ENCODE assay signal across 10 cellular contexts in the genomic region with DNA sequence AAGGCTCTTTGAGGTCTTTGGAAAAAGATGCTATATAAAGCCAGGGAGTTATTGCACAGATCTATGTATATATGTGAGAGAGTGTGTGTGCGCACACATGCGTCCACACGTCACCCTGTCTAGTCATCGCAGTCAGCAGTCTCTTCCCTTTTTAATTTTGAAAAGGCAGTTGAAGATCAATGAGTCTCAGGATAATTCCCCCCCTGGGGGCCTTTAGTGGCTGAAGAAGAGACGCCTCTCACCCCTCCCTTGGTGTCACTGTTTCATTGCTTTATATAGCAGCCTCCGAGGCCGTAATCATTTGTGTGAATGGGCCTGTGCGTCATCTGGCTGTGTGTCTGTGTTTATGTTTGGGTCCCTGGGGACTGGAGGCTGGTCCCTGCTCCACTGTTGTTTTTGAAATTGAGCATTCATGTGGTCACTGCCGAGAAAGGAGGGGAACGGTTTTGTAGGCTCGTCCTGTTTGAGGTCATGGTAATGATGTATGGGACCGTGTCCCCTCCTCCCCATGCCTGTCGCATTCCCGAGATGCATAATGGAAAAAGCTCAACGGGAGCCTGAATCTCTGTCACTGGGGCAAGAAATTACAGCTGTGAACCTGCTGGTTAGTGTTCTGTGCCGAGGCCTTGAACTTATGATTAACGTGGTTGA.
DNase-seq lines count a peak whose midpoint lies in the region; FAIRE-seq and TF ChIP-seq lines count a peak whose summit lies in the region.
"Had no signal": no experiment of that assay in that cellular context is flagged by ENCODE, and none has a peak within 500 bp of the region (broad histone marks: within the 10 kb centered on the region; RNA-seq: fewer than 3 reads in every experiment).

No MANE protein-coding gene starts in this region.

- H3K23ac ChIP-seq in H1 (ENCODE audit: insufficient read length): no peak overlapping the region

- no TSS peak for BruUV-seq in Caco-2 (replicated peaks; lab: Mats Ljungman, UMichigan)

- no peak overlapping the region for H2AK5ac ChIP-seq in H1 (ENCODE audit: low read depth, low read length)

- no peak overlapping the region for H3K9ac ChIP-seq in H1 (replicated peaks in 1 of 4; ENCODE audit: extremely low read depth in 1 of 4, low read depth in 3 of 4, low read length in 3 of 4)

- H4K91ac ChIP-seq in H1 (replicated peaks; ENCODE audit: insufficient read length, low read length): no peak overlapping the region

- intact Hi-C loops in Caco-2 (cut with micrococcal nuclease; ENCODE audit: unreplicated experiment): no loop called here

- no peak for TF ChIP-seq EP300 in H1 (IDR thresholded peaks at IDR 0.05; ENCODE audit: borderline replicate concordance in 1 of 2, low read depth in 2 of 2, low read length in 2 of 2)

- no peak overlapping the region for H3K18ac ChIP-seq in H1 (ENCODE audit: extremely low read depth, low read length)

- H3K79me2 ChIP-seq in H1 (ENCODE audit: control insufficient read depth in 1 of 2, insufficient read depth in 2 of 2, low read length in 2 of 2): no peaks in the 10 kb centered on the region

- WGBS in H1 (ENCODE audit: extremely low coverage in 1 of 2, insufficient coverage in 1 of 2, insufficient read length in 1 of 2, insufficient replicate concordance in 2 of 2, low coverage in 1 of 2, low lambda C conversion rate in 2 of 2, missing lambda C conversion rate in 1 of 2), 2 experiments: 85% methylated on average over 17 of the region's 17 CpGs; no CpG with 5 or more reads in 1 of the 2 experiments

- no peaks in the 10 kb centered on the region for H3K4me1 Mint-ChIP-seq in Caco-2 (ENCODE audit: low read depth, unreplicated experiment)

- no peak overlapping the region for H3K27ac Mint-ChIP-seq in Caco-2 (ENCODE audit: unreplicated experiment)

- H3K14ac ChIP-seq in H1 (ENCODE audit: insufficient read length): no peak overlapping the region

- DNase-seq in BE2C (peak; percentile 76), NCI-H2227 (lab: John Stamatoyannopoulos, UW; ENCODE audit: unreplicated experiment) (peak; percentile 55), H1 (ENCODE audit: low read depth in 1 of 2, low spot score in 2 of 2) (no peak), mucosa of gallbladder (ENCODE audit: low spot score) (peak; percentile 53), KG1 (lab: John Stamatoyannopoulos, UW) (no peak), Caco-2 (no peak), T-helper 1 cell (no peak)
- no peak for DNase-seq in activated CD4-positive, alpha-beta T cell treated with anti-CD3 and anti-CD28 coated beads for 1 hour
- DNase-seq: activated CD8-positive, alpha-beta memory T cell treated with anti-CD3 and anti-CD28 coated beads for 24 hours; islet precursor cell had no signal

- no peak for FAIRE-seq in H1 (lab: Jason Lieb, UNC)

- no peak overlapping the region for H2BK12ac ChIP-seq in H1 (ENCODE audit: low read depth, low read length)

- H3K4ac ChIP-seq in H1 (replicated peaks; ENCODE audit: insufficient read length, low read depth, low read length): no peak overlapping the region

- peak overlapping the region; percentile 3; the same call in 1 of the 2 replicates for H4K8ac ChIP-seq in H1 (ENCODE audit: extremely low read depth, insufficient read depth, low read length)

- no peak overlapping the region for H4K5ac ChIP-seq in H1 (ENCODE audit: insufficient read length, low read depth, low read length)

- H3K4me1 ChIP-seq in BE2C (no peaks in the 10 kb centered on the region; the same call in 1 of the 2 replicates), H1 (replicated peaks in 1 of 4; ENCODE audit: control insufficient read depth in 3 of 4, insufficient read depth in 4 of 4, low read length in 3 of 4) (no peaks in the 10 kb centered on the region), Caco-2 (no peaks in the 10 kb centered on the region)

- H3K27me3 ChIP-seq in BE2C: no peaks in the 10 kb centered on the region
- no peaks in the 10 kb centered on the region for H3K27me3 ChIP-seq in H1 (replicated peaks in 1 of 4; ENCODE audit: control insufficient read depth in 3 of 4, extremely low read depth in 1 of 4, insufficient read depth in 3 of 4, low read length in 3 of 4)
- H3K27me3 ChIP-seq in Caco-2 (replicated peaks; ENCODE audit: control insufficient read depth, insufficient read depth, low read length): no peaks in the 10 kb centered on the region

- H3K56ac ChIP-seq in H1 (replicated peaks; ENCODE audit: insufficient read length, low read depth, low read length): no peak overlapping the region

- H2BK20ac ChIP-seq in H1 (ENCODE audit: low read length): no peak overlapping the region

- no peak overlapping the region for H3K4me2 ChIP-seq in H1 (ENCODE audit: insufficient read depth in 1 of 2, low read depth in 2 of 2, low read length in 2 of 2)

- no peaks in the 10 kb centered on the region for H3K27me3 Mint-ChIP-seq in Caco-2 (ENCODE audit: insufficient read depth, unreplicated experiment)

- no peaks in the 10 kb centered on the region for H3K36me3 Mint-ChIP-seq in Caco-2 (ENCODE audit: insufficient read depth, unreplicated experiment)

- no peaks in the 10 kb centered on the region for H3K23me2 ChIP-seq in H1 (ENCODE audit: low read depth, low read length)

- H3K9me3 ChIP-seq in BE2C: no peaks in the 10 kb centered on the region
- no peaks in the 10 kb centered on the region for H3K9me3 ChIP-seq in H1 (ENCODE audit: insufficient read depth in 2 of 2, low read depth in 1 of 2, low read length in 1 of 2)
- H3K9me3 ChIP-seq in Caco-2: no peaks in the 10 kb centered on the region

- CTCF ChIA-PET in H1 (lab: Charles Lee; ENCODE audit: partially characterized antibody) (interaction anchor here (0.9 kb wide), 1 partner anchor 23 kb away, joined by 3 read pairs; no protein-coding TSS in a partner anchor), Caco-2 (lab: Charles Lee) (no interaction called here)

- no peak overlapping the region for H3K4me3 Mint-ChIP-seq in Caco-2 (ENCODE audit: unreplicated experiment)

- H2AFZ ChIP-seq in H1 (ENCODE audit: low read length): no peak overlapping the region

- no peak for TF ChIP-seq CTCF in BE2C (IDR thresholded peaks at IDR 0.05; ENCODE audit: low read depth, low read length)
- peak in 1 of 3 experiments; percentile 0; a peak in 1 of 4 replicates for TF ChIP-seq CTCF in H1 (IDR thresholded peaks at IDR 0.05; ENCODE audit: control extremely low read depth in 1 of 3, insufficient read depth in 1 of 3, low read depth in 1 of 3, low read length in 3 of 3)
- no peak for TF ChIP-seq CTCF in Caco-2 (IDR thresholded peaks at IDR 0.05; ENCODE audit: insufficient read depth in 1 of 2, low read depth in 1 of 2, low read length in 1 of 2, severe bottlenecking in 1 of 2, unreplicated experiment in 1 of 2)

- H3K79me1 ChIP-seq in H1 (ENCODE audit: low read depth, low read length): 0 out of 2 replicates have a peak, but pooled peaks cover 2% of the 10 kb centered on the region

- no peak overlapping the region for H3K27ac ChIP-seq in H1 (ENCODE audit: low read depth, low read length)

- H2BK120ac ChIP-seq in H1 (replicated peaks; ENCODE audit: low read depth, low read length): no peak overlapping the region

- H2BK15ac ChIP-seq in H1 (ENCODE audit: low read length): no peak overlapping the region

- POLR2A ChIA-PET in H1 (lab: Charles Lee; ENCODE audit: partially characterized antibody) (no interaction called here), Caco-2 (lab: Charles Lee) (no interaction called here)

- H3K36me3 ChIP-seq in BE2C: no peaks in the 10 kb centered on the region
- no peaks in the 10 kb centered on the region; a peak in 1 of 8 replicates for H3K36me3 ChIP-seq in H1 (ENCODE audit: control insufficient read depth in 2 of 4, insufficient read depth in 4 of 4, low read length in 3 of 4)
- H3K36me3 ChIP-seq in Caco-2 (ENCODE audit: control insufficient read depth, insufficient read depth, low read length): no peaks in the 10 kb centered on the region

- no peak for TF ChIP-seq RAD21 in H1 (IDR thresholded peaks at IDR 0.05 in 1 of 2, conservative IDR thresholded peaks at IDR 0.05 in 1 of 2; ENCODE audit: low read depth in 2 of 2, low read length in 2 of 2)

- no peaks in the 10 kb centered on the region for H4K20me1 ChIP-seq in H1 (replicated peaks in 1 of 2; ENCODE audit: control insufficient read depth in 1 of 2, insufficient read depth in 2 of 2, low read length in 2 of 2)

- H3K9me3 Mint-ChIP-seq in Caco-2 (ENCODE audit: unreplicated experiment): no peaks in the 10 kb centered on the region

- H3K4me3 ChIP-seq in BE2C (ENCODE audit: low read depth, low read length): peak overlapping the region; percentile 14; the same call in 1 of the 2 replicates
- H3K4me3 ChIP-seq in H1 (ENCODE audit: extremely low read depth in 1 of 4, insufficient read depth in 2 of 4, low read depth in 3 of 4, low read length in 4 of 4): no peak overlapping the region
- no peak overlapping the region for H3K4me3 ChIP-seq in Caco-2 (ENCODE audit: low read depth, low read length)

- no peak for TF ChIP-seq POLR2A in H1 (IDR thresholded peaks at IDR 0.05; ENCODE audit: control extremely low read depth in 1 of 2, low read depth in 2 of 2, low read length in 2 of 2)

- H2BK5ac ChIP-seq in H1 (ENCODE audit: low read depth, low read length): no peak overlapping the region

TF ChIP-seq in H1, 55 proteins besides CTCF, POLR2A, EP300 and RAD21:
- no peak for TF ChIP-seq TAF1 (IDR thresholded peaks at IDR 0.05; ENCODE audit: low read depth, low read length)
- TF ChIP-seq ZNF274 (IDR thresholded peaks at IDR 0.05; ENCODE audit: borderline replicate concordance, extremely low read depth, low read length): no peak
- no peak for TF ChIP-seq RBBP5 (IDR thresholded peaks at IDR 0.05; ENCODE audit: borderline replicate concordance, low read depth, low read length)
- TF ChIP-seq SUZ12 (IDR thresholded peaks at IDR 0.05; ENCODE audit: low read length): no peak
- TF ChIP-seq RFX5 (IDR thresholded peaks at IDR 0.05; ENCODE audit: borderline replicate concordance, low read depth, low read length): no peak
- TF ChIP-seq JUN (IDR thresholded peaks at IDR 0.05; ENCODE audit: low read depth, low read length): no peak
- TF ChIP-seq JUND (IDR thresholded peaks at IDR 0.05; ENCODE audit: low read length): no peak
- no peak for TF ChIP-seq SP1 (IDR thresholded peaks at IDR 0.05; ENCODE audit: low read depth, low read length)
- no peak for TF ChIP-seq USF2 (IDR thresholded peaks at IDR 0.05; ENCODE audit: low read length)
- TF ChIP-seq SAP30 (IDR thresholded peaks at IDR 0.05; ENCODE audit: insufficient read depth, insufficient replicate concordance, low read length): no peak

Comparison
In these comparisons a context has a peak if more than half of its experiments do, and no peak if none do; other contexts are left out.
1. DNase-seq: peak in BE2C (single experiment), NCI-H2227 (single experiment) and mucosa of gallbladder (single experiment); none in H1 (0 of 2), KG1 (single experiment), activated CD4-positive, alpha-beta T cell treated with anti-CD3 and anti-CD28 coated beads for 1 hour (single experiment), Caco-2 (0 of 2) and T-helper 1 cell (0 of 5).